In genomic region chr16:7124242-7124641, GRCh38 we compare ENCODE assay signal across 34 cellular contexts.
"Had no signal": no experiment of that assay in that cellular context is flagged by ENCODE, and none has a peak within 500 bp of the region (broad histone marks: within the 10 kb centered on the region; RNA-seq: fewer than 3 reads in every experiment).

No MANE protein-coding gene starts in this region.

- H3K9me3 ChIP-seq: adrenal gland, ascending aorta, body of pancreas, breast epithelium had no signal

- H3K27me3 ChIP-seq: adrenal gland, ascending aorta, body of pancreas, brain microvascular endothelial cell, breast epithelium had no signal

- H3K27ac ChIP-seq: adrenal gland, ascending aorta, body of pancreas, brain microvascular endothelial cell, breast epithelium, cardiac muscle cell had no signal

- ATAC-seq: activated naive CD4-positive, alpha-beta T cell treated with anti-CD3 and anti-CD28 coated beads, Interleukin-2, amount 50 U/mL, for 72 hours; activated naive CD8-positive, alpha-beta T cell treated with anti-CD3 and anti-CD28 coated beads, Interleukin-2, amount 50 U/mL, for 24 hours; activated T-cell treated with anti-CD3 and anti-CD28 coated beads, Interleukin-2, amount 50 U/mL, for 4 hours; activated T-cell treated with anti-CD3 and anti-CD28 coated beads, Interleukin-2, amount 50 U/mL, for 72 hours; activated T-helper 17 cell treated with anti-CD3 and anti-CD28 coated beads, Interleukin-2, amount 50 U/mL, for 72 hours; body of pancreas had no signal

- H3K36me3 ChIP-seq: adrenal gland, ascending aorta, brain microvascular endothelial cell, breast epithelium, cardiac muscle cell had no signal

- H3K4me3 ChIP-seq: adrenal gland, ascending aorta, body of pancreas, breast epithelium, cardiac muscle cell had no signal

- FAIRE-seq: astrocyte, bronchial epithelial cell had no signal

- H3K4me1 ChIP-seq: adrenal gland, ascending aorta, body of pancreas, breast epithelium had no signal

- DNase-seq: activated effector memory CD4-positive, alpha-beta T cell treated with anti-CD3 and anti-CD28 coated beads, Interleukin-2, amount 50 U/mL, for 16 hours; activated effector memory CD4-positive, alpha-beta T cell treated with Interleukin-2 at 50 U/mL for 16 hours; activated gamma-delta T cell; activated gamma-delta T cell treated with Interleukin-2 at 50 U/mL for 16 hours; activated naive CD4-positive, alpha-beta T cell; activated naive CD4-positive, alpha-beta T cell treated with anti-CD3 and anti-CD28 coated beads for 36 hours; activated naive CD4-positive, alpha-beta T cell treated with anti-CD3 and anti-CD28 coated beads, Interleukin-2, amount 10 ng/mL, durations not matched to agents 7 days and 5 days; activated naive CD4-positive, alpha-beta T cell treated with anti-CD3 and anti-CD28 coated beads, Interleukin-2, amount 50 U/mL, for 16 hours; activated naive CD4-positive, alpha-beta T cell treated with Interleukin-2 at 50 U/mL for 16 hours; activated naive CD8-positive, alpha-beta T cell treated with anti-CD3 and anti-CD28 coated beads for 36 hours; activated naive CD8-positive, alpha-beta T cell treated with anti-CD3 and anti-CD28 coated beads, Interleukin-2, amount 10 ng/mL, durations not matched to agents 7 days and 5 days; activated naive CD8-positive, alpha-beta T cell treated with anti-CD3 and anti-CD28 coated beads, Interleukin-2, amount 50 U/mL, for 24 hours; activated T-cell treated with anti-CD3 and anti-CD28 coated beads, Interleukin-2, amount 50 U/mL, for 1 hour; activated T-cell treated with anti-CD3 and anti-CD28 coated beads, Interleukin-2, amount 50 U/mL, for 24 hours; activated T-cell treated with anti-CD3 and anti-CD28 coated beads, Interleukin-2, amount 50 U/mL, for 4 hours; activated T-cell treated with anti-CD3 and anti-CD28 coated beads, Interleukin-2, amount 50 U/mL, for 48 hours; activated T-cell treated with anti-CD3 and anti-CD28 coated beads, Interleukin-2, amount 50 U/mL, for 72 hours; adrenal gland; amniotic stem cell; amygdala; anterior cingulate cortex; aorta; body of pancreas; brain microvascular endothelial cell; caudate nucleus; central memory CD4-positive, alpha-beta T cell; cerebellar nuclear complex had no signal
